Comparison of ENCODE assay signal across 21 cellular contexts in the genomic region with DNA sequence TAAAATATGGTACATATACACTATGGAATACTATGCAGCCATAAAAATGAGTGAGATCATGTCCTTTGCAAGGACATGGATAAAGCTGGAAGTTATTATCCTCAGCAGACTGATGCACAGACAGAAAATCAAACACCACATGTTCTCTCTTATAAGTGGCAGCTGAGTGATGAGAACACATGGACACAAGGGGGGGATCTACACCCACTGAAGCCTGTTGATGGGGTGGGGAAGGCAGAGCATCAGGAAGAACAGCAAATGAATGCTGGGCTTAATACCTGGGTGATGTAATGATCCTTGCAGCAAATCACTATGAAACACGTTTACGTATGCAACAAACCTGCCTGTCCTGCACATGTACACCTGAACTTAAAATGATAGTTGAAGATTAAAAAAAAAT.
DNase-seq lines count a peak whose midpoint lies in the region; ATAC-seq, FAIRE-seq and TF ChIP-seq lines count a peak whose summit lies in the region.
"Had no signal": no experiment of that assay in that cellular context is flagged by ENCODE, and none has a peak within 500 bp of the region (broad histone marks: within the 10 kb centered on the region; RNA-seq: fewer than 3 reads in every experiment).

No MANE protein-coding gene starts in this region.

- no peak overlapping the region for H3K9ac ChIP-seq in HepG2 (ENCODE audit: insufficient read depth, low read depth, low read length)

- TF ChIP-seq POLR2A in HepG2 (IDR thresholded peaks at IDR 0.05; ENCODE audit: insufficient read depth in 1 of 2, low read depth in 2 of 2, low read length in 2 of 2) (no peak), right lobe of liver (IDR thresholded peaks at IDR 0.05) (no peak), NB4 (IDR thresholded peaks at IDR 0.05; ENCODE audit: extremely low read depth, insufficient read length) (no peak)

- BruUV-seq in HepG2 (replicated peaks; lab: Mats Ljungman, UMichigan): no TSS peak

- TF ChIP-seq CTCF in HepG2 (CRISPR knock-in tag; IDR thresholded peaks at IDR 0.05) (peak; percentile 74), right lobe of liver (IDR thresholded peaks at IDR 0.05) (no peak), NB4 (IDR thresholded peaks at IDR 0.05; ENCODE audit: low read depth, low read length) (no peak), bronchial epithelial cell (IDR thresholded peaks at IDR 0.05; ENCODE audit: insufficient read depth, low read length, severe bottlenecking) (no peak)

- peak; percentile 41; the same call in 1 of the 2 replicates for TF ChIP-seq RAD21 in HepG2 (CRISPR knock-in tag; IDR thresholded peaks at IDR 0.05)

- ATAC-seq in HepG2 (peak; percentile 90), right lobe of liver (no peak), GM21576 (IDR thresholded peaks at IDR 0.05; ENCODE audit: unreplicated experiment) (no peak)
- ATAC-seq: activated naive CD4-positive, alpha-beta T cell treated with anti-CD3 and anti-CD28 coated beads, Interleukin-2, amount 50 U/mL, for 72 hours had no signal

- peak; percentile 46 for DNase-seq in HepG2 (ENCODE audit: low spot score)
- no peak for DNase-seq in right lobe of liver
- peak; percentile 11 for DNase-seq in NB4 (ENCODE audit: low read depth)
- DNase-seq in bronchial epithelial cell (ENCODE audit: low read depth): peak; percentile 1
- no peak for DNase-seq in activated CD8-positive, alpha-beta memory T cell treated with anti-CD3 and anti-CD28 coated beads, Interleukin-2, amount 50 U/mL, for 48 hours
- no peak for DNase-seq in caudate nucleus (lab: John Stamatoyannopoulos, UW)
- DNase-seq in dedifferentiated amniotic fluid mesenchymal stem cell (ENCODE audit: extremely low spot score): no peak
- DNase-seq: activated CD4-positive, alpha-beta T cell treated with anti-CD3 and anti-CD28 coated beads for 1 hour; CD4-positive, CD25-positive, alpha-beta regulatory T cell; cerebellar nuclear complex; DMS79 treated with DMSO at 0.1 percent for 48 hours; effector CD4-positive, alpha-beta T cell; esophagus squamous epithelium; HFFc6; NCI-H1436 treated with DMSO at 0.1 percent for 48 hours; NCI-H2227 treated with DMSO at 0.1 percent for 48 hours; nephron progenitor cell; T-helper 9 cell had no signal

- 8% methylated on average over 2 of the region's 2 CpGs for WGBS in HepG2 (ENCODE audit: low lambda C conversion rate)
- 68% methylated on average over 2 of the region's 2 CpGs for WGBS in right lobe of liver (ENCODE audit: insufficient coverage, low coverage, low lambda C conversion rate, missing lambda C conversion rate)

- POLR2A ChIA-PET in HepG2 (lab: Yijun Ruan, JAX): no interaction called here

- H3K36me3 ChIP-seq in HepG2 (replicated peaks in 1 of 2; ENCODE audit: control insufficient read depth in 1 of 2, insufficient read depth in 2 of 2, low read length in 2 of 2): no peaks in the 10 kb centered on the region
- H3K36me3 ChIP-seq in right lobe of liver: no peaks in the 10 kb centered on the region
- H3K36me3 ChIP-seq in bronchial epithelial cell (ENCODE audit: control insufficient read depth, insufficient read depth, low read length): no peaks in the 10 kb centered on the region
- H3K36me3 ChIP-seq: esophagus squamous epithelium had no signal

- CTCF ChIA-PET in HepG2 (lab: Yijun Ruan, JAX; ENCODE audit: low intra/inter-chr PET ratio, low total read pairs): interaction anchor here (1.5 to 2.4 kb wide), 4 partner anchors 172 to 441 kb away, joined by 3 to 18 read pairs (median 10); no protein-coding TSS in a partner anchor

- no peak overlapping the region for H2AFZ ChIP-seq in HepG2 (ENCODE audit: low read length)

- no peak overlapping the region for H3K4me2 ChIP-seq in HepG2 (ENCODE audit: low read depth, low read length)

- H3K27ac ChIP-seq in HepG2 (ENCODE audit: extremely low read length, insufficient read depth, low read length) (no peak overlapping the region), right lobe of liver (no peak overlapping the region), caudate nucleus (ENCODE audit: low read depth, low read length) (no peak overlapping the region)
- H3K27ac ChIP-seq: esophagus squamous epithelium had no signal

- intact Hi-C loops in HepG2 (cut with micrococcal nuclease; ENCODE audit: unreplicated experiment) (loop anchor here (1.0 to 2.0 kb wide), 5 partner anchors 218 to 820 kb away; no protein-coding TSS in a partner anchor), right lobe of liver (cut with DNase I) (no loop called here)

- H4K20me1 ChIP-seq in HepG2 (ENCODE audit: insufficient read depth, low read length): no peaks in the 10 kb centered on the region

- H3K4me1 ChIP-seq in HepG2 (ENCODE audit: insufficient read depth, low read length) (no peaks in the 10 kb centered on the region), right lobe of liver (no peaks in the 10 kb centered on the region)
- H3K4me1 ChIP-seq: esophagus squamous epithelium had no signal

- TF ChIP-seq EP300 in HepG2 (IDR thresholded peaks at IDR 0.05; ENCODE audit: low read depth in 2 of 2, low read length in 2 of 2) (no peak), HepG2 (CRISPR knock-in tag; IDR thresholded peaks at IDR 0.05; ENCODE audit: borderline replicate concordance) (no peak)

- no peaks in the 10 kb centered on the region for H3K27me3 ChIP-seq in HepG2 (ENCODE audit: control insufficient read depth in 1 of 2, insufficient read depth in 2 of 2, low read length in 2 of 2)
- no peaks in the 10 kb centered on the region for H3K27me3 ChIP-seq in right lobe of liver
- H3K27me3 ChIP-seq in bronchial epithelial cell (ENCODE audit: control insufficient read depth, insufficient read depth, low read length): no peaks in the 10 kb centered on the region
- H3K27me3 ChIP-seq: esophagus squamous epithelium had no signal

- H3K79me2 ChIP-seq in HepG2 (ENCODE audit: insufficient read depth, low read length): no peaks in the 10 kb centered on the region

- FAIRE-seq in HepG2 (lab: Jason Lieb, UNC) (peak; percentile 67), bronchial epithelial cell (lab: Jason Lieb, UNC) (no peak)
- FAIRE-seq: astrocyte had no signal

- H3K9me3 ChIP-seq in HepG2 (ENCODE audit: low read length) (no peaks in the 10 kb centered on the region), right lobe of liver (no peaks in the 10 kb centered on the region)
- H3K9me3 ChIP-seq: esophagus squamous epithelium had no signal

- H3K4me3 ChIP-seq in HepG2 (replicated peaks in 1 of 3; ENCODE audit: insufficient read depth in 1 of 3, low read depth in 2 of 3, low read length in 3 of 3) (no peak overlapping the region), right lobe of liver (no peak overlapping the region), NB4 (ENCODE audit: low read depth, low read length) (no peak overlapping the region), bronchial epithelial cell (ENCODE audit: low read depth, low read length) (no peak overlapping the region)
- H3K4me3 ChIP-seq: esophagus squamous epithelium had no signal

- in situ Hi-C loops in HepG2 (cut with HindIII; ENCODE audit: extremely low pct_ligation_motif_present, low pct_unique_long_range_greater_than_20kb): loop anchor here (5.0 to 10.0 kb wide), 3 partner anchors 219 to 446 kb away; no protein-coding TSS in a partner anchor

TF ChIP-seq in HepG2, 621 proteins besides CTCF, POLR2A, EP300 and RAD21:
- TF ChIP-seq NCOA5 (CRISPR knock-in tag; IDR thresholded peaks at IDR 0.05): no peak
- TF ChIP-seq STAG1 (CRISPR knock-in tag; IDR thresholded peaks at IDR 0.05): peak; percentile 90
- TF ChIP-seq SMC3 (IDR thresholded peaks at IDR 0.05; ENCODE audit: low read length): peak; percentile 71

Comparison
In these comparisons a context has a peak if more than half of its experiments do, and no peak if none do; other contexts are left out.
1. DNase-seq: peak in HepG2 (single experiment), NB4 (single experiment) and bronchial epithelial cell (single experiment); none in right lobe of liver (0 of 3), activated CD8-positive, alpha-beta memory T cell treated with anti-CD3 and anti-CD28 coated beads, Interleukin-2, amount 50 U/mL, for 48 hours (single experiment), caudate nucleus (0 of 61) and dedifferentiated amniotic fluid mesenchymal stem cell (single experiment).